ENCODE assay signal across 10 cellular contexts in genomic region chr9:105296889-105297288, GRCh38. TPM values are rescaled to one million over a fixed set of nuclear protein-coding genes. Genes with fewer than 3 reads are reported as not detected.
A peak's percentile ranks its signal among the peaks of the same experiment; 100 is the strongest.
DNase-seq lines count a peak whose midpoint lies in the region; ATAC-seq and TF ChIP-seq lines count a peak whose summit lies in the region.
"Had no signal": no experiment of that assay in that cellular context is flagged by ENCODE, and none has a peak within 500 bp of the region (broad histone marks: within the 10 kb centered on the region; RNA-seq: fewer than 3 reads in every experiment).

No MANE protein-coding gene starts in this region.

- H3K27me3 Mint-ChIP-seq in activated T-cell treated with anti-CD3 and anti-CD28 coated beads, Interleukin-2, amount 50 U/mL, for 72 hours (ENCODE audit: low read depth), result no peaks in the 10 kb centered on the region
- H3K27me3 Mint-ChIP-seq in activated naive CD4-positive, alpha-beta T cell treated with anti-CD3 and anti-CD28 coated beads, Interleukin-2, amount 10 ng/mL, durations not matched to agents 7 days and 5 days, result no peaks in the 10 kb centered on the region

- H3K4me3 ChIP-seq in WERI-Rb-1 (ENCODE audit: low read depth, low read length), result no peak overlapping the region

- no peak overlapping the region for H3K27ac ChIP-seq in WERI-Rb-1

- CTCF ChIA-PET in activated naive CD4-positive, alpha-beta T cell treated with anti-CD3 and anti-CD28 coated beads, Interleukin-2, amount 10 ng/mL, durations not matched to agents 7 days and 5 days (lab: Charles Lee), result no interaction called here

- no peaks in the 10 kb centered on the region for H3K9me3 ChIP-seq in WERI-Rb-1 (ENCODE audit: severe bottlenecking)

- no peaks in the 10 kb centered on the region for H3K9me3 Mint-ChIP-seq in activated T-cell treated with anti-CD3 and anti-CD28 coated beads, Interleukin-2, amount 50 U/mL, for 72 hours
- no peaks in the 10 kb centered on the region for H3K9me3 Mint-ChIP-seq in activated naive CD4-positive, alpha-beta T cell treated with anti-CD3 and anti-CD28 coated beads, Interleukin-2, amount 10 ng/mL, durations not matched to agents 7 days and 5 days

- no peak overlapping the region for H3K27ac Mint-ChIP-seq in activated T-cell treated with anti-CD3 and anti-CD28 coated beads, Interleukin-2, amount 50 U/mL, for 72 hours
- no peak overlapping the region for H3K27ac Mint-ChIP-seq in activated naive CD4-positive, alpha-beta T cell treated with anti-CD3 and anti-CD28 coated beads, Interleukin-2, amount 10 ng/mL, durations not matched to agents 7 days and 5 days

- no peaks in the 10 kb centered on the region for H3K27me3 ChIP-seq in WERI-Rb-1 (ENCODE audit: insufficient read depth, low read depth, severe bottlenecking)

- peaks cover 39% of the 10 kb centered on the region for H3K4me1 Mint-ChIP-seq in activated T-cell treated with anti-CD3 and anti-CD28 coated beads, Interleukin-2, amount 50 U/mL, for 72 hours (ENCODE audit: low read depth)
- H3K4me1 Mint-ChIP-seq in activated naive CD4-positive, alpha-beta T cell treated with anti-CD3 and anti-CD28 coated beads, Interleukin-2, amount 10 ng/mL, durations not matched to agents 7 days and 5 days, result peaks cover 9% of the 10 kb centered on the region

- H3K36me3 Mint-ChIP-seq in activated T-cell treated with anti-CD3 and anti-CD28 coated beads, Interleukin-2, amount 50 U/mL, for 72 hours (ENCODE audit: insufficient read depth in 2 of 2), result no peaks in the 10 kb centered on the region
- H3K36me3 Mint-ChIP-seq in activated naive CD4-positive, alpha-beta T cell treated with anti-CD3 and anti-CD28 coated beads, Interleukin-2, amount 10 ng/mL, durations not matched to agents 7 days and 5 days, result no peaks in the 10 kb centered on the region

- H3K4me3 Mint-ChIP-seq in activated T-cell treated with anti-CD3 and anti-CD28 coated beads, Interleukin-2, amount 50 U/mL, for 72 hours, result peak overlapping the region in 1 of 2 donors; percentile 27
- no peak overlapping the region for H3K4me3 Mint-ChIP-seq in activated naive CD4-positive, alpha-beta T cell treated with anti-CD3 and anti-CD28 coated beads, Interleukin-2, amount 10 ng/mL, durations not matched to agents 7 days and 5 days

- ATAC-seq in esophagus mucosa, result peak; percentile 96
- no peak for ATAC-seq in activated T-cell treated with anti-CD3 and anti-CD28 coated beads, Interleukin-2, amount 50 U/mL, for 72 hours (replicated peaks in 1 of 2)

- no peak for TF ChIP-seq CTCF in WERI-Rb-1 (IDR thresholded peaks at IDR 0.05; ENCODE audit: low read depth, low read length)

- H3K36me3 ChIP-seq in WERI-Rb-1, result peaks cover 39% of the 10 kb centered on the region

- peak; percentile 76 for DNase-seq in AG20443 (ENCODE audit: low spot score)
- peak; percentile 91 for DNase-seq in RPMI7951 (ENCODE audit: low read depth)
- peak; percentile 52 for DNase-seq in midbrain (lab: John Stamatoyannopoulos, UW)
- no peak for DNase-seq in NCI-H1092 (lab: John Stamatoyannopoulos, UW)
- no peak for DNase-seq in activated T-cell treated with anti-CD3 and anti-CD28 coated beads, Interleukin-2, amount 50 U/mL, for 72 hours
- no peak for DNase-seq in activated naive CD4-positive, alpha-beta T cell treated with anti-CD3 and anti-CD28 coated beads, Interleukin-2, amount 10 ng/mL, durations not matched to agents 7 days and 5 days
- DNase-seq in WERI-Rb-1, result no peak
- DNase-seq: activated CD4-positive, CD25-positive, alpha-beta regulatory T cell treated with anti-CD3 and anti-CD28 coated beads, Interleukin-2, amount 50 U/mL, for 72 hours; GDM1 had no signal

RNA-seq across cellular contexts. Expression of gene SLC44A1, which starts 52.4 kb away (rescaled TPM):
- 49.6 and 50.3 TPM in 2 replicates for total RNA-seq in RPMI7951 (2014; rRNA removed; shearing (Covaris generic))
- 49.5 TPM for total RNA-seq in esophagus mucosa
- 10 to 100 TPM in 1 of 2 donors, 1 to 10 TPM in 1; 10.0 to 11.8 TPM for total RNA-seq in activated T-cell treated with anti-CD3 and anti-CD28 coated beads, Interleukin-2, amount 50 U/mL, for 72 hours

Comparison
In these comparisons a context has a peak if more than half of its experiments do, and no peak if none do; other contexts are left out.
1. DNase-seq: peak in AG20443 (single experiment), RPMI7951 (single experiment) and midbrain (single experiment); none in NCI-H1092 (single experiment), activated T-cell treated with anti-CD3 and anti-CD28 coated beads, Interleukin-2, amount 50 U/mL, for 72 hours (0 of 2), activated naive CD4-positive, alpha-beta T cell treated with anti-CD3 and anti-CD28 coated beads, Interleukin-2, amount 10 ng/mL, durations not matched to agents 7 days and 5 days (single experiment) and WERI-Rb-1 (single experiment).